In genomic region chr1:231218078-231218477, GRCh38 we compare ENCODE assay signal across 26 cellular contexts. TPM values are rescaled to one million over a fixed set of nuclear protein-coding genes. Genes with fewer than 3 reads are reported as not detected.
"Had no signal": no experiment of that assay in that cellular context is flagged by ENCODE, and none has a peak within 500 bp of the region (broad histone marks: within the 10 kb centered on the region; RNA-seq: fewer than 3 reads in every experiment).

No MANE protein-coding gene starts in this region.

- H3K4me3 ChIP-seq: coronary artery, dorsolateral prefrontal cortex, esophagus muscularis mucosa, gastrocnemius medialis, heart right ventricle, left lung, lower lobe of right lung, mucosa of descending colon had no signal

- H3K36me3 Mint-ChIP-seq: mesothelial cell of epicardium, naive B cell had no signal

- H3K9me3 ChIP-seq: esophagus muscularis mucosa, gastrocnemius medialis, heart right ventricle, left lung, lower lobe of right lung, mucosa of descending colon had no signal

- H3K4me1 ChIP-seq: esophagus muscularis mucosa, gastrocnemius medialis, left lung, lower lobe of right lung had no signal

- ATAC-seq: gastrocnemius medialis, heart right ventricle, left cardiac atrium, left lung, left ventricle myocardium superior, lower lobe of right lung, mucosa of descending colon had no signal

- H3K9me3 Mint-ChIP-seq: mesothelial cell of epicardium, naive B cell had no signal

- DNase-seq: dermis blood vessel endothelial cell; dorsolateral prefrontal cortex; effector CD4-positive, alpha-beta T cell; effector memory CD4-positive, alpha-beta T cell; foreskin fibroblast; foreskin melanocyte; gastrocnemius medialis; glutamatergic neuron; head of caudate nucleus; heart right ventricle; hippocampal formation; left cardiac atrium; left lung; left ventricle myocardium superior; lower lobe of right lung; mesenchymal stem cell; mucosa of descending colon; naive B cell had no signal

- H3K4me3 Mint-ChIP-seq: mesothelial cell of epicardium had no signal

- H3K27ac Mint-ChIP-seq: mesothelial cell of epicardium had no signal

- H3K27ac ChIP-seq: coronary artery, dorsolateral prefrontal cortex, esophagus muscularis mucosa, gastrocnemius medialis, heart right ventricle, left lung, lower lobe of right lung had no signal

- H3K27me3 Mint-ChIP-seq: naive B cell had no signal

RNA-seq across cellular contexts. Expression of gene TRIM67, which starts 56.2 kb away (rescaled TPM):
- total RNA-seq: dermis blood vessel endothelial cell, endothelial cell of umbilical vein, epithelial cell of proximal tubule, gastrocnemius medialis, left ventricle myocardium superior, lower lobe of right lung, lung microvascular endothelial cell, myocyte had no signal
- polyA plus RNA-seq: endothelial cell of umbilical vein, heart right ventricle, keratinocyte had no signal
